In the genomic region with DNA sequence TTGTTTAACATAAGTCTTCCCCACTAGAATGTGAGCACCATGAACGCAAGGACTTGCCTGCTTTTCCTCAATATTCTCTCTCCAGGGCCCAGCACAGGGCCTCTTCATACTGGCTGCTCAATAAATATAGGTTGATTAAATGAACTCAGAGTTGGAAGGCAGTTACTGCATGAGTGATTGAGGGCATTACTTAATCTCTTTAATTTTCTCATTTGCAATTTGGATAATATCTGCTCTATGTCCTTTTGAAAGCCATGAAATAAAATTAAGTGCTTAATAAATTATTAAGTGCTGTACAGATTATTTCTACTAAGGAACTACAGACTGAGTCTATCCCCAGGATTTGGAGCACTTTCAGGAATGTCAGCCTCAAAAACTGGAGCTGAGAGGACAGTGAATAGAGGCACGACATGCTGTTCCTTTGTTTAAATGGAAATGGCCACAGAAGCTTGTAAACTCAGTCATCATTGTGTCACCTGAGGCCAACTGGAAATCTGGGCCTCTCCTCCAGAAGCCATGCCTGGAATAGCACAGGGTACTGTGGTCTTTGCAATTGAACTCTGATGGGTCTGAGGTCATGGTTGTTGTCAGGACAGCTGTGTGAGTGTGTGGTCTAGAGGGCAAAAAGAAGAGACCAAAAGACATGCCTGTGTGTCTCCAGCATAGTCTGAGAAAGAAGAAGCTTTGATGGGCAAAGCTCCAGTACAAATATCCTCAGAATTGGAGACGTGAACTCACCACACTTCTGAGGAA, we compare ENCODE assay signal across 16 cellular contexts.
DNase-seq lines count a peak whose midpoint lies in the region; ATAC-seq and TF ChIP-seq lines count a peak whose summit lies in the region.
"Had no signal": no experiment of that assay in that cellular context is flagged by ENCODE, and none has a peak within 500 bp of the region (broad histone marks: within the 10 kb centered on the region; RNA-seq: fewer than 3 reads in every experiment).

No MANE protein-coding gene starts in this region.

- no peak overlapping the region for H3K23ac ChIP-seq in H9 (ENCODE audit: insufficient read length, low read depth, low read length)

- no peak overlapping the region for H3K56ac ChIP-seq in H9 (ENCODE audit: insufficient read length, low read depth, low read length)

- H3K4me1 Mint-ChIP-seq in H9 = peaks cover 21 to 30% of the 10 kb centered on the region in 2 experiments
- H3K4me1 Mint-ChIP-seq in stimulated activated effector memory CD8-positive, alpha-beta T cell treated with anti-CD3 and anti-CD28 coated beads, Interleukin-12 subunit alpha, Interleukin-12 subunit beta, amount 100 ng/mL, for 72 hours = peaks cover 6% of the 10 kb centered on the region
- H3K4me1 Mint-ChIP-seq in activated naive CD4-positive, alpha-beta T cell treated with anti-CD3 and anti-CD28 coated beads, Interleukin-2, amount 10 ng/mL, durations not matched to agents 7 days and 5 days = no peaks in the 10 kb centered on the region
- H3K4me1 Mint-ChIP-seq: IgD-negative memory B cell had no signal

- no peak overlapping the region for H3K18ac ChIP-seq in H9 (ENCODE audit: insufficient read length, low read depth, low read length)

- no peak overlapping the region for H2BK15ac ChIP-seq in H9 (ENCODE audit: low read depth, low read length)

- H3K27me3 Mint-ChIP-seq in H9 (ENCODE audit: low read depth) = no peaks in the 10 kb centered on the region
- peaks cover 13% of the 10 kb centered on the region for H3K27me3 Mint-ChIP-seq in activated naive CD4-positive, alpha-beta T cell treated with anti-CD3 and anti-CD28 coated beads, Interleukin-2, amount 10 ng/mL, durations not matched to agents 7 days and 5 days

- H3K9me3 Mint-ChIP-seq in H9 = no peaks in the 10 kb centered on the region
- H3K9me3 Mint-ChIP-seq in stimulated activated effector memory CD8-positive, alpha-beta T cell treated with anti-CD3 and anti-CD28 coated beads, Interleukin-12 subunit alpha, Interleukin-12 subunit beta, amount 100 ng/mL, for 72 hours = no peaks in the 10 kb centered on the region
- no peaks in the 10 kb centered on the region for H3K9me3 Mint-ChIP-seq in activated naive CD4-positive, alpha-beta T cell treated with anti-CD3 and anti-CD28 coated beads, Interleukin-2, amount 10 ng/mL, durations not matched to agents 7 days and 5 days
- H3K9me3 Mint-ChIP-seq: activated CD8-positive, alpha-beta T cell treated with anti-CD3 and anti-CD28 coated beads for 36 hours; IgD-negative memory B cell had no signal

- H3K79me2 ChIP-seq in H9 (ENCODE audit: insufficient read depth, low read length) = no peaks in the 10 kb centered on the region

- no CpG with 5 or more reads among the region's 3 CpGs for WGBS in H9 (ENCODE audit: extremely low coverage, insufficient read length, low lambda C conversion rate)

- no peak overlapping the region for H3K9ac ChIP-seq in H9 (ENCODE audit: extremely low read depth, insufficient read length, low read length)

- H3K14ac ChIP-seq in H9 (ENCODE audit: insufficient read depth, low read length) = no peak overlapping the region

- peak overlapping the region in 2 of 3 experiments; percentile 2 to 81; a peak in 4 of 7 replicates for H3K27ac Mint-ChIP-seq in H9
- no peak overlapping the region for H3K27ac Mint-ChIP-seq in stimulated activated effector memory CD8-positive, alpha-beta T cell treated with anti-CD3 and anti-CD28 coated beads, Interleukin-12 subunit alpha, Interleukin-12 subunit beta, amount 100 ng/mL, for 72 hours
- no peak overlapping the region for H3K27ac Mint-ChIP-seq in activated naive CD4-positive, alpha-beta T cell treated with anti-CD3 and anti-CD28 coated beads, Interleukin-2, amount 10 ng/mL, durations not matched to agents 7 days and 5 days
- H3K27ac Mint-ChIP-seq: activated CD8-positive, alpha-beta T cell treated with anti-CD3 and anti-CD28 coated beads for 36 hours; IgD-negative memory B cell had no signal

- no peak overlapping the region for H2BK12ac ChIP-seq in H9 (ENCODE audit: insufficient read length, low read depth, low read length)

- no peak overlapping the region for H2AK5ac ChIP-seq in H9 (ENCODE audit: insufficient read length, low read length)

- H3K27ac ChIP-seq in H9 (ENCODE audit: insufficient read length, low read depth, low read length) = no peak overlapping the region
- H3K27ac ChIP-seq in VCaP = peak overlapping the region; percentile 41
- H3K27ac ChIP-seq: esophagus muscularis mucosa, right atrium auricular region had no signal

- H4K20me1 ChIP-seq in H9 (ENCODE audit: control insufficient read depth, insufficient read depth, insufficient read length) = no peaks in the 10 kb centered on the region

- H4K8ac ChIP-seq in H9 (replicated peaks; ENCODE audit: insufficient read length, low read depth, low read length) = no peak overlapping the region

- H3K4me3 Mint-ChIP-seq in H9 = no peak overlapping the region
- H3K4me3 Mint-ChIP-seq in stimulated activated effector memory CD8-positive, alpha-beta T cell treated with anti-CD3 and anti-CD28 coated beads, Interleukin-12 subunit alpha, Interleukin-12 subunit beta, amount 100 ng/mL, for 72 hours = no peak overlapping the region
- no peak overlapping the region for H3K4me3 Mint-ChIP-seq in activated naive CD4-positive, alpha-beta T cell treated with anti-CD3 and anti-CD28 coated beads, Interleukin-2, amount 10 ng/mL, durations not matched to agents 7 days and 5 days
- H3K4me3 Mint-ChIP-seq: activated CD8-positive, alpha-beta T cell treated with anti-CD3 and anti-CD28 coated beads for 36 hours; IgD-negative memory B cell had no signal

- no peak overlapping the region for H3T11ph ChIP-seq in H9 (ENCODE audit: low read length)

- no peak overlapping the region for H3K4ac ChIP-seq in H9 (ENCODE audit: low read depth, low read length)

- no peaks in the 10 kb centered on the region for H3K23me2 ChIP-seq in H9 (ENCODE audit: insufficient read length, low read depth, low read length, poor library complexity, severe bottlenecking)

- no peak for ATAC-seq in stimulated activated effector memory CD8-positive, alpha-beta T cell treated with anti-CD3 and anti-CD28 coated beads, Interleukin-12 subunit alpha, Interleukin-12 subunit beta, amount 100 ng/mL, for 72 hours
- ATAC-seq: activated CD8-positive, alpha-beta T cell treated with anti-CD3 and anti-CD28 coated beads for 36 hours; mucosa of descending colon had no signal

- no peak overlapping the region for H2BK120ac ChIP-seq in H9 (ENCODE audit: low read depth, low read length, poor library complexity, severe bottlenecking)

- H4K5ac ChIP-seq in H9 (ENCODE audit: insufficient read length, low read depth, low read length) = no peak overlapping the region

- DNase-seq in H9 = no peak
- peak; percentile 36 for DNase-seq in iPS-NIHi11 (ENCODE audit: low spot score)
- DNase-seq in smooth muscle cell of the brain vasculature (ENCODE audit: low read depth, low spot score) = peak; percentile 66
- no peak for DNase-seq in stimulated activated effector memory CD8-positive, alpha-beta T cell treated with anti-CD3 and anti-CD28 coated beads, Interleukin-12 subunit alpha, Interleukin-12 subunit beta, amount 100 ng/mL, for 72 hours (ENCODE audit: low spot score in 2 of 2)
- no peak for DNase-seq in COR-L47 (lab: John Stamatoyannopoulos, UW)
- no peak for DNase-seq in HCEC 1CT
- DNase-seq in activated naive CD4-positive, alpha-beta T cell treated with anti-CD3 and anti-CD28 coated beads, Interleukin-2, amount 10 ng/mL, durations not matched to agents 7 days and 5 days = no peak
- DNase-seq: activated CD8-positive, alpha-beta T cell treated with anti-CD3 and anti-CD28 coated beads for 36 hours; activated gamma-delta T cell treated with Interleukin-2 at 50 U/mL for 16 hours; central memory CD4-positive, alpha-beta T cell; mucosa of descending colon; NCI-H1694 treated with DMSO at 0.1 percent for 48 hours had no signal

- no peak overlapping the region for H2BK20ac ChIP-seq in H9 (ENCODE audit: low read depth, low read length, poor library complexity, severe bottlenecking)

- H3K9me3 ChIP-seq in H9 (ENCODE audit: control insufficient read depth, low read depth, low read length) = no peaks in the 10 kb centered on the region
- H3K9me3 ChIP-seq: esophagus muscularis mucosa, mucosa of descending colon, right atrium auricular region had no signal

- no peak overlapping the region for H2BK5ac ChIP-seq in H9 (ENCODE audit: insufficient read length, low read length)

- H3K4me2 ChIP-seq in H9 (ENCODE audit: insufficient read depth, insufficient read length, low read length) = no peak overlapping the region

- no peak overlapping the region for H4K91ac ChIP-seq in H9 (ENCODE audit: insufficient read length, low read depth, low read length)

- CTCF ChIA-PET in activated naive CD4-positive, alpha-beta T cell treated with anti-CD3 and anti-CD28 coated beads, Interleukin-2, amount 10 ng/mL, durations not matched to agents 7 days and 5 days (lab: Charles Lee) = interaction anchor here (2.0 kb wide), 1 partner anchor 244 kb away, joined by 4 read pairs; no protein-coding TSS in a partner anchor

- no peaks in the 10 kb centered on the region for H3K79me1 ChIP-seq in H9 (ENCODE audit: insufficient read depth, low read depth, low read length, poor library complexity, severe bottlenecking)

- peaks cover 5% of the 10 kb centered on the region; the same call in 1 of the 2 replicates for H3K4me1 ChIP-seq in H9 (ENCODE audit: insufficient read depth, low read length)

- H3K36me3 Mint-ChIP-seq in H9 (ENCODE audit: insufficient read depth in 1 of 3, low read depth in 3 of 3) = no peaks in the 10 kb centered on the region; a peak in 1 of 7 replicates
- no peaks in the 10 kb centered on the region for H3K36me3 Mint-ChIP-seq in stimulated activated effector memory CD8-positive, alpha-beta T cell treated with anti-CD3 and anti-CD28 coated beads, Interleukin-12 subunit alpha, Interleukin-12 subunit beta, amount 100 ng/mL, for 72 hours
- no peaks in the 10 kb centered on the region for H3K36me3 Mint-ChIP-seq in activated naive CD4-positive, alpha-beta T cell treated with anti-CD3 and anti-CD28 coated beads, Interleukin-2, amount 10 ng/mL, durations not matched to agents 7 days and 5 days
- H3K36me3 Mint-ChIP-seq: IgD-negative memory B cell had no signal

- H3K27me3 ChIP-seq in H9 (ENCODE audit: insufficient read depth, low read length) = no peaks in the 10 kb centered on the region
- H3K27me3 ChIP-seq: esophagus muscularis mucosa, right atrium auricular region had no signal

- H2AFZ ChIP-seq in H9 (ENCODE audit: low read length) = no peak overlapping the region

- TF ChIP-seq CTCF in H9 (conservative IDR thresholded peaks at IDR 0.05) (no peak), VCaP (conservative IDR thresholded peaks at IDR 0.05) (no peak)

Comparison
In these comparisons a context has a peak if more than half of its experiments do, and no peak if none do; other contexts are left out.
1. DNase-seq: peak in iPS-NIHi11 (single experiment) and smooth muscle cell of the brain vasculature (single experiment); none in H9 (single experiment), stimulated activated effector memory CD8-positive, alpha-beta T cell treated with anti-CD3 and anti-CD28 coated beads, Interleukin-12 subunit alpha, Interleukin-12 subunit beta, amount 100 ng/mL, for 72 hours (0 of 2), COR-L47 (single experiment), HCEC 1CT (single experiment) and activated naive CD4-positive, alpha-beta T cell treated with anti-CD3 and anti-CD28 coated beads, Interleukin-2, amount 10 ng/mL, durations not matched to agents 7 days and 5 days (single experiment).
2. H3K27ac Mint-ChIP-seq: peak in H9 (2 of 3); none in stimulated activated effector memory CD8-positive, alpha-beta T cell treated with anti-CD3 and anti-CD28 coated beads, Interleukin-12 subunit alpha, Interleukin-12 subunit beta, amount 100 ng/mL, for 72 hours (single experiment) and activated naive CD4-positive, alpha-beta T cell treated with anti-CD3 and anti-CD28 coated beads, Interleukin-2, amount 10 ng/mL, durations not matched to agents 7 days and 5 days (single experiment).